ENCODE assay signal across 8 cellular contexts in the genomic region with DNA sequence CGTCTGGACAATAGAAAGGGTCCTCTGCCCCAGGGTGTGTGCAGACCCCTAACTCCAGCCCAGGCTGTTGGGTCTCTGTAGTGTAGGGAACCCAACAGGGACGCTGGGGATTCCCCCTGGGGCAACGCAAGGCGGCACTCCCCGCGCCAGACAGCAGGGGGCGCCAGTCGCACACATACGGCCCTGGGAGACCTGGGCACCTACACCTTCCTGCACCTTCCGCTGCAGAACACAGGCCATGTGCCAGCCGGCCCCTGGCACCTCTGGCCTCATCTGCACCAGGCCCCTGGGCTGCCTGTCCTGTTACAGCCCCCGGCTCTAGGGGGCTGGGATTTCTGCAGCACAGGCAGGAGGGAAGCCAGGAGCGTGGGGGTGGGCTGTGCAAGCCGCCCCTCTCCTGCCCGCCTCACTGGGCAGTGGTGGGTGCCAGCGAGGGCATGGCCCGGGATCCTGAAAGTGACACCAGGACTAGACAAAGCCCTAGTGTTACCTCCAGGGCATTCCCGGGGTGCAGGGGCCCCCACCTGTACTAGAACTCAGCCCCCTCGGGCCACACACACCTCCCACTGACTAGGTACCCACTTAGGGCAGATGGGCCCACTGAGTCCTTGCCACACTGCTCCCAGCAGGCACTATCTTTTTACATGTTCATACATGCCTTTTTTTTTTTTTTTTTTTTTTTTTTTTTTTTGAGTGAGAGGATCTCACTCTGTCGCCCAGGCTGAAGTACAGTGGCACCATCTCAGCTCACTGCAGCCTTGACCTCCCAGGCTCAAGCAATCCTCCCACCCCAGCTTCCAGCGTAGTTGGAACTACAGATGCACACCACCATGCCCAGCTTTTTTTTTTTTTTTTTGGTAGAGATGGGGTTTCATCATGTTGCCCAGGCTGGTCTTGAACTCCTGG. TPM values are rescaled to one million over a fixed set of nuclear protein-coding genes. Genes with fewer than 3 reads are reported as not detected.
A peak's percentile ranks its signal among the peaks of the same experiment; 100 is the strongest.
DNase-seq lines count a peak whose midpoint lies in the region; ATAC-seq and TF ChIP-seq lines count a peak whose summit lies in the region.

No MANE protein-coding gene starts in this region.

- BruUV-seq in A673 (replicated peaks; lab: Mats Ljungman, UMichigan): no TSS peak

- intact Hi-C loops in A673 (cut with micrococcal nuclease; ENCODE audit: unreplicated experiment): loop anchor here (1.0 to 5.0 kb wide), 3 partner anchors 111 to 428 kb away; no protein-coding TSS in a partner anchor

- CTCF ChIA-PET in A673 (lab: Charles Lee): interaction anchor here (0.7 kb wide), 1 partner anchor 87 kb away, joined by 4 read pairs; no protein-coding TSS in a partner anchor

- H3K4me1 Mint-ChIP-seq in endodermal cell: peaks cover 12% of the 10 kb centered on the region

- no peak overlapping the region for H3K27ac Mint-ChIP-seq in endodermal cell

- H3K9ac ChIP-seq in endodermal cell (ENCODE audit: extremely low read depth, low read length, poor library complexity, severe bottlenecking): no peak overlapping the region

- H3K9me3 ChIP-seq in A673 (ENCODE audit: low read depth, low read length, poor library complexity, severe bottlenecking) (no peaks in the 10 kb centered on the region), endodermal cell (ENCODE audit: control insufficient read depth, low read length) (no peaks in the 10 kb centered on the region)

- H3K4me3 ChIP-seq in A673 (ENCODE audit: low read depth, low read length, poor library complexity, severe bottlenecking) (no peak overlapping the region), endodermal cell (ENCODE audit: low read length) (no peak overlapping the region)

- no peaks in the 10 kb centered on the region for H3K4me1 ChIP-seq in A673 (ENCODE audit: insufficient read depth, low read length, poor library complexity, severe bottlenecking)
- H3K4me1 ChIP-seq in endodermal cell (ENCODE audit: control insufficient read depth, insufficient read depth, low read length): peaks cover 18% of the 10 kb centered on the region

- H3K27me3 ChIP-seq in A673 (replicated peaks; ENCODE audit: insufficient read depth, low read depth, low read length, poor library complexity) (no peaks in the 10 kb centered on the region), endodermal cell (ENCODE audit: control insufficient read depth, insufficient read depth, low read length, poor library complexity, severe bottlenecking) (no peaks in the 10 kb centered on the region)

- no peaks in the 10 kb centered on the region for H3K9me3 Mint-ChIP-seq in endodermal cell

- ATAC-seq in GM18505 (IDR thresholded peaks at IDR 0.05; ENCODE audit: unreplicated experiment) (peak; percentile 64), HG03159 (IDR thresholded peaks at IDR 0.05; ENCODE audit: unreplicated experiment) (peak; percentile 72)

- TF ChIP-seq CTCF in A673 (conservative IDR thresholded peaks at IDR 0.05; ENCODE audit: low read depth, low read length): peak; percentile 98
- TF ChIP-seq CTCF in endodermal cell (conservative IDR thresholded peaks at IDR 0.05): peak; percentile 98

- H3K36me3 ChIP-seq in A673 (ENCODE audit: insufficient read depth, low read length, poor library complexity, severe bottlenecking) (no peaks in the 10 kb centered on the region), endodermal cell (ENCODE audit: control insufficient read depth, insufficient read depth, low read length) (peaks cover 6% of the 10 kb centered on the region)

- H3K4me3 Mint-ChIP-seq in endodermal cell: no peak overlapping the region

- DNase-seq in A673 (ENCODE audit: low spot score): peak; percentile 67
- DNase-seq in NCI-H510A (lab: John Stamatoyannopoulos, UW): peak; percentile 28
- peak; percentile 36 to 74 for DNase-seq in activated CD8-positive, alpha-beta memory T cell treated with anti-CD3 and anti-CD28 coated beads for 1 hour (ENCODE audit: extremely low read depth in 1 of 2, low read depth in 1 of 2)
- peak; percentile 94 for DNase-seq in endodermal cell
- DNase-seq in myocyte (ENCODE audit: low read depth): peak; percentile 54
- DNase-seq in stimulated activated CD8-positive, alpha-beta memory T cell treated with anti-CD3 and anti-CD28 coated beads, Interleukin-7, amount 100 ng/mL, for 4 hours (ENCODE audit: low read depth in 2 of 2): peak; percentile 48 to 61

- H3K27ac ChIP-seq in A673 (ENCODE audit: low read depth, low read length, poor library complexity, severe bottlenecking): no peak overlapping the region
- H3K27ac ChIP-seq in endodermal cell (ENCODE audit: low read depth, low read length): no peak overlapping the region

- no peaks in the 10 kb centered on the region for H3K27me3 Mint-ChIP-seq in endodermal cell (ENCODE audit: insufficient read depth)

- TF ChIP-seq POLR2A in GM18505 (IDR thresholded peaks at IDR 0.05; ENCODE audit: borderline replicate concordance, extremely low read depth, insufficient read depth, insufficient read length): no peak

- 51 to 100% methylated on average over 1 to 20 of the region's 21 CpGs for WGBS in endodermal cell (ENCODE audit: insufficient coverage in 1 of 2, insufficient read length in 1 of 2), 2 experiments

- peaks cover 5% of the 10 kb centered on the region for H3K36me3 Mint-ChIP-seq in endodermal cell (ENCODE audit: low read depth)

- POLR2A ChIA-PET in A673 (lab: Charles Lee; ENCODE audit: low non-redundant PET): no interaction called here

RNA-seq across cellular contexts. Expression of gene CCNK, which starts 37.5 kb away (rescaled TPM):
- total RNA-seq in A673 (2021): 88.0 and 88.2 TPM in 2 replicates
- 10 to 100 TPM; 71.5 to 77.1 TPM for total RNA-seq in endodermal cell
- 62.9 TPM for polyA plus RNA-seq in endodermal cell (2013, experiment 1 of 2)
- 60.4 TPM for polyA plus RNA-seq in endodermal cell (2013, experiment 2 of 2)
- 18.6 and 20.8 TPM in 2 replicates for total RNA-seq in myocyte
- polyA plus RNA-seq in myocyte (2012): 38.2 TPM

RNA-seq across cellular contexts. Expression of gene SETD3, which starts 38.0 kb away (rescaled TPM):
- 46.4 and 48.4 TPM in 2 replicates for total RNA-seq in A673 (2021)
- total RNA-seq in endodermal cell: 10 to 100 TPM; 57.8 to 68.1 TPM
- 41.3 TPM for polyA plus RNA-seq in endodermal cell (2013, experiment 1 of 2)
- 38.5 TPM for polyA plus RNA-seq in endodermal cell (2013, experiment 2 of 2)
- 118 and 149 TPM in 2 replicates for total RNA-seq in myocyte
- polyA plus RNA-seq in myocyte (2012): 46.8 TPM

Comparison
In these comparisons a context has a peak if more than half of its experiments do, and no peak if none do; other contexts are left out.
1. DNase-seq: peak in every context shown above with its lines; median percentile 94 in endodermal cell; 67 in A673; 55 in activated CD8-positive, alpha-beta memory T cell treated with anti-CD3 and anti-CD28 coated beads for 1 hour; 54 in stimulated activated CD8-positive, alpha-beta memory T cell treated with anti-CD3 and anti-CD28 coated beads, Interleukin-7, amount 100 ng/mL, for 4 hours; 54 in myocyte; 28 in NCI-H510A.